In the genomic region with DNA sequence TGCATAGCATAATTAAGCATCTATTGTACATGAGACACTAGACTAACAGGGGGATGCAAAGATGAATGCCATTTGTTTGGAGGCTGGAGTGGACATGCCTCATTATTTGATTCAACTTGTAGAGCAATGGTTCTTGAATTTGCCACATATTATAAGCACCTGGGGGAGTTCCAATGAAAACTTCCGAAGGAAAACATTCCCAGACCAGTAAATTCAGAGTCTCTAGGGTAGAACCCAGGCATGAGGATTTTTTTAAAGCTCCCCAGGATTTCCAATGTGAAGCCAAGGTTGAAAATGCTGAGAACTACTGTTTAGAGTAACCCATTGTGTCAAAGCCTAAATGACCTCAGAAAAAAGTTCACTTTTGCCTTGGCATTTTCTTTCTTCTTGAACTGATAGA, we compare ENCODE assay signal across 25 cellular contexts.
"Had no signal": no experiment of that assay in that cellular context is flagged by ENCODE, and none has a peak within 500 bp of the region (broad histone marks: within the 10 kb centered on the region; RNA-seq: fewer than 3 reads in every experiment).

No MANE protein-coding gene starts in this region.

- H3K27ac Mint-ChIP-seq: activated CD4-positive, alpha-beta memory T cell treated with anti-CD3 and anti-CD28 coated beads for 36 hours; activated CD4-positive, alpha-beta T cell treated with anti-CD3 and anti-CD28 coated beads for 36 hours; activated CD4-positive, alpha-beta T cell treated with anti-CD3 and anti-CD28 coated beads, Interleukin-2, amount 10 ng/mL, durations not matched to agents 7 days and 5 days; activated naive CD4-positive, alpha-beta T cell treated with anti-CD3 and anti-CD28 coated beads for 36 hours; activated naive CD4-positive, alpha-beta T cell treated with anti-CD3 and anti-CD28 coated beads, Interleukin-2, amount 50 U/mL, for 72 hours; activated T-helper 1 cell treated with anti-CD3 and anti-CD28 coated beads, Interleukin-12 subunit alpha, Interleukin-12 subunit beta, Interleukin-2, Interleukin-4 antibody, amounts not matched to agents 30 ng/mL and 10 ng/mL and 1 ng/mL, durations not matched to agents 14 hours and 24 hours and 36 hours; brain; T-cell; T-helper 17 cell; WTC11 had no signal

- H3K27ac ChIP-seq: Peyer's patch had no signal

- H3K36me3 ChIP-seq: adrenal gland, Peyer's patch had no signal

- DNase-seq: NCI-H1105; NCI-H1417 treated with DMSO at 0.1 percent for 48 hours; NCI-H2029; NCI-H2171; NCI-H510A; NCI-H526; NCI-H748 treated with DMSO at 0.1 percent for 48 hours; NK-92 treated with Interleukin-12 subunit alpha and Interleukin-12 subunit beta, amount 100 ng/mL, for 24 hours; RPMI8226; SIG-M5 had no signal

- H3K9me3 ChIP-seq: adrenal gland, Peyer's patch had no signal

- H3K4me1 Mint-ChIP-seq: activated CD4-positive, alpha-beta T cell treated with anti-CD3 and anti-CD28 coated beads for 36 hours; activated CD4-positive, alpha-beta T cell treated with anti-CD3 and anti-CD28 coated beads, Interleukin-2, amount 10 ng/mL, durations not matched to agents 7 days and 5 days had no signal

- H3K4me1 ChIP-seq: Peyer's patch had no signal

- H3K9me3 Mint-ChIP-seq: activated CD4-positive, alpha-beta T cell treated with anti-CD3 and anti-CD28 coated beads, Interleukin-2, amount 10 ng/mL, durations not matched to agents 7 days and 5 days; activated naive CD4-positive, alpha-beta T cell treated with anti-CD3 and anti-CD28 coated beads, Interleukin-2, amount 50 U/mL, for 72 hours; activated T-cell treated with anti-CD3 and anti-CD28 coated beads, Interleukin-2, amount 50 U/mL, for 4 hours; activated T-helper 1 cell treated with anti-CD3 and anti-CD28 coated beads, Interleukin-12 subunit alpha, Interleukin-12 subunit beta, Interleukin-2, Interleukin-4 antibody, amounts not matched to agents 30 ng/mL and 10 ng/mL and 1 ng/mL, durations not matched to agents 14 hours and 24 hours and 36 hours; T-cell had no signal

- ATAC-seq: activated CD4-positive, alpha-beta T cell treated with anti-CD3 and anti-CD28 coated beads for 36 hours; activated CD4-positive, CD25-positive, alpha-beta regulatory T cell treated with anti-CD3 and anti-CD28 coated beads, Interleukin-2, amount 50 U/mL, for 24 hours; activated T-cell treated with anti-CD3 and anti-CD28 coated beads, Interleukin-2, amount 50 U/mL, for 4 hours; K562 had no signal

- H3K36me3 Mint-ChIP-seq: activated CD4-positive, alpha-beta memory T cell treated with anti-CD3 and anti-CD28 coated beads for 36 hours; activated naive CD4-positive, alpha-beta T cell treated with anti-CD3 and anti-CD28 coated beads, Interleukin-2, amount 50 U/mL, for 72 hours; brain; T-cell; WTC11 had no signal

- H3K27me3 ChIP-seq: adrenal gland, Peyer's patch had no signal

- H3K4me3 ChIP-seq: adrenal gland, K562, Peyer's patch had no signal

- H3K4me3 Mint-ChIP-seq: activated CD4-positive, alpha-beta memory T cell treated with anti-CD3 and anti-CD28 coated beads for 36 hours; activated CD4-positive, alpha-beta T cell treated with anti-CD3 and anti-CD28 coated beads for 36 hours; activated CD4-positive, alpha-beta T cell treated with anti-CD3 and anti-CD28 coated beads, Interleukin-2, amount 10 ng/mL, durations not matched to agents 7 days and 5 days; activated naive CD4-positive, alpha-beta T cell treated with anti-CD3 and anti-CD28 coated beads for 36 hours; activated T-cell treated with anti-CD3 and anti-CD28 coated beads, Interleukin-2, amount 50 U/mL, for 4 hours; activated T-helper 1 cell treated with anti-CD3 and anti-CD28 coated beads, Interleukin-12 subunit alpha, Interleukin-12 subunit beta, Interleukin-2, Interleukin-4 antibody, amounts not matched to agents 30 ng/mL and 10 ng/mL and 1 ng/mL, durations not matched to agents 14 hours and 24 hours and 36 hours; brain; T-cell; T-helper 17 cell; WTC11 had no signal

- H3K27me3 Mint-ChIP-seq: activated CD4-positive, alpha-beta memory T cell treated with anti-CD3 and anti-CD28 coated beads for 36 hours; activated CD4-positive, alpha-beta T cell treated with anti-CD3 and anti-CD28 coated beads for 36 hours; brain; T-cell; T-helper 17 cell had no signal
